Comparison of ENCODE assay signal across 15 cellular contexts in the genomic region with DNA sequence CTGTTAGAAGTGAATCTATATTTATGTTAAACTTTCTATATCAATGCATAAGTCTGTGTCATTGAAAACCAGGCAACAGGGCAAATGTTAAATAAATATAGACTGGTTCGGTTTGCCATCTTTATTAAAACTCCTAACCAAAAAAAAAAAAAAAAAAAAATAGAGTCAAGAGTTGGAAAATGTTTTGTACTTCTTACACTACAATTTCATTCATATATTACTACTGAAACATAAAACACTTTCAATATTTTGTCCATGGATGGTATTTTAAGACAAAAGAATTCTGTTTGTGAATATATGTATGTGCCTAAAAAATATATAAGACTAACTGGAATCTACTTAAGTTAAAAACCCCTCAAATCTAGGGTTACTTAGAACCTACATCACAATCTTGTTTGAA.
"Had no signal": no experiment of that assay in that cellular context is flagged by ENCODE, and none has a peak within 500 bp of the region (broad histone marks: within the 10 kb centered on the region; RNA-seq: fewer than 3 reads in every experiment).

No MANE protein-coding gene starts in this region.

- H3K27ac ChIP-seq: right atrium auricular region, skin epidermis, thyroid gland had no signal

- H3K9me3 ChIP-seq: right atrium auricular region, thyroid gland had no signal

- H3K27me3 ChIP-seq: right atrium auricular region had no signal

- H3K27ac Mint-ChIP-seq: activated naive CD4-positive, alpha-beta T cell treated with anti-CD3 and anti-CD28 coated beads, Interleukin-2, amount 50 U/mL, for 24 hours; endodermal cell; immature natural killer cell; memory B cell; natural killer cell treated with Interleukin-12 subunit alpha and Interleukin-12 subunit beta and Interleukin-15 and Interleukin-18, amount 100 ng/mL, for 72 hours; stimulated activated effector memory CD8-positive, alpha-beta T cell treated with anti-CD3 and anti-CD28 coated beads, Interleukin-12 subunit alpha, Interleukin-12 subunit beta, amount 100 ng/mL, for 72 hours had no signal

- H3K4me3 Mint-ChIP-seq: activated naive CD4-positive, alpha-beta T cell treated with anti-CD3 and anti-CD28 coated beads, Interleukin-2, amount 50 U/mL, for 24 hours; endodermal cell; immature natural killer cell; memory B cell; natural killer cell treated with Interleukin-12 subunit alpha and Interleukin-12 subunit beta and Interleukin-15 and Interleukin-18, amount 100 ng/mL, for 72 hours; stimulated activated effector memory CD8-positive, alpha-beta T cell treated with anti-CD3 and anti-CD28 coated beads, Interleukin-12 subunit alpha, Interleukin-12 subunit beta, amount 100 ng/mL, for 72 hours had no signal

- DNase-seq: activated CD4-positive, alpha-beta T cell treated with anti-CD3 and anti-CD28 coated beads, Interleukin-2, amount 50 U/mL, for 4 hours; activated T-cell treated with anti-CD3 and anti-CD28 coated beads, Interleukin-2, amount 50 U/mL, for 1 hour; central memory CD4-positive, alpha-beta T cell; endodermal cell; erythroblast; immature natural killer cell; left colon; T-helper 2 cell; thyroid gland had no signal

- H3K4me3 ChIP-seq: right atrium auricular region, skin epidermis, thyroid gland had no signal

- H3K36me3 ChIP-seq: right atrium auricular region, thyroid gland had no signal

- ATAC-seq: left colon; natural killer cell treated with Interleukin-12 subunit alpha and Interleukin-12 subunit beta and Interleukin-15 and Interleukin-18, amount 100 ng/mL, for 72 hours; stimulated activated effector memory CD8-positive, alpha-beta T cell treated with anti-CD3 and anti-CD28 coated beads, Interleukin-12 subunit alpha, Interleukin-12 subunit beta, amount 100 ng/mL, for 72 hours had no signal

- H3K9me3 Mint-ChIP-seq: activated naive CD4-positive, alpha-beta T cell treated with anti-CD3 and anti-CD28 coated beads, Interleukin-2, amount 50 U/mL, for 24 hours; endodermal cell; memory B cell; natural killer cell treated with Interleukin-12 subunit alpha and Interleukin-12 subunit beta and Interleukin-15 and Interleukin-18, amount 100 ng/mL, for 72 hours had no signal

- H3K36me3 Mint-ChIP-seq: activated naive CD4-positive, alpha-beta T cell treated with anti-CD3 and anti-CD28 coated beads, Interleukin-2, amount 50 U/mL, for 24 hours; memory B cell; stimulated activated effector memory CD8-positive, alpha-beta T cell treated with anti-CD3 and anti-CD28 coated beads, Interleukin-12 subunit alpha, Interleukin-12 subunit beta, amount 100 ng/mL, for 72 hours had no signal
